ENCODE assay signal across 9 cellular contexts in genomic region chr18:22346342-22346967, GRCh38.
DNase-seq lines count a peak whose midpoint lies in the region; ATAC-seq and TF ChIP-seq lines count a peak whose summit lies in the region.
"Had no signal": no experiment of that assay in that cellular context is flagged by ENCODE, and none has a peak within 500 bp of the region (broad histone marks: within the 10 kb centered on the region; RNA-seq: fewer than 3 reads in every experiment).

No MANE protein-coding gene starts in this region.

- POLR2A ChIA-PET in activated CD4-positive, alpha-beta memory T cell treated with anti-CD3 and anti-CD28 coated beads, Interleukin-2, amount 10 ng/mL, durations not matched to agents 7 days and 5 days (lab: Charles Lee): no interaction called here

- peaks cover 38% of the 10 kb centered on the region for H3K27me3 Mint-ChIP-seq in activated CD4-positive, alpha-beta memory T cell treated with anti-CD3 and anti-CD28 coated beads, Interleukin-2, amount 10 ng/mL, durations not matched to agents 7 days and 5 days

- H3K9me3 Mint-ChIP-seq in activated CD4-positive, alpha-beta memory T cell treated with anti-CD3 and anti-CD28 coated beads, Interleukin-2, amount 10 ng/mL, durations not matched to agents 7 days and 5 days: no peaks in the 10 kb centered on the region

- peaks cover 11 to 50% (median 25%) of the 10 kb centered on the region in 3 donors for H3K27me3 ChIP-seq in psoas muscle (ENCODE audit: insufficient read depth in 3 of 3, low read length in 2 of 3)

- CTCF ChIA-PET in activated CD4-positive, alpha-beta memory T cell treated with anti-CD3 and anti-CD28 coated beads, Interleukin-2, amount 10 ng/mL, durations not matched to agents 7 days and 5 days (lab: Charles Lee): no interaction called here

- H3K4me1 ChIP-seq in psoas muscle: peaks cover 7% of the 10 kb centered on the region

- intact Hi-C loops in left cardiac atrium (cut with DNase I): loop anchor here (2.0 to 5.0 kb wide), 5 partner anchors 68 to 211 kb away; no protein-coding TSS in a partner anchor
- intact Hi-C loops in psoas muscle (cut with DNase I): no loop called here

- 17 to 33% (median 28%) methylated on average over 2 of the region's 2 CpGs for WGBS in psoas muscle, 3 donors

- H3K36me3 Mint-ChIP-seq in activated CD4-positive, alpha-beta memory T cell treated with anti-CD3 and anti-CD28 coated beads, Interleukin-2, amount 10 ng/mL, durations not matched to agents 7 days and 5 days (ENCODE audit: low read depth): peaks cover 2% of the 10 kb centered on the region

- no peaks in the 10 kb centered on the region for H3K36me3 ChIP-seq in psoas muscle (ENCODE audit: insufficient read depth in 1 of 2, low read depth in 1 of 2)

- no peak overlapping the region for H3K4me3 Mint-ChIP-seq in activated CD4-positive, alpha-beta memory T cell treated with anti-CD3 and anti-CD28 coated beads, Interleukin-2, amount 10 ng/mL, durations not matched to agents 7 days and 5 days

- TF ChIP-seq CTCF in psoas muscle (IDR thresholded peaks at IDR 0.05): no peak

- H3K4me3 ChIP-seq in psoas muscle: no peak overlapping the region

- H3K27ac Mint-ChIP-seq in activated CD4-positive, alpha-beta memory T cell treated with anti-CD3 and anti-CD28 coated beads, Interleukin-2, amount 10 ng/mL, durations not matched to agents 7 days and 5 days: peak overlapping the region; percentile 5

- H3K9me3 ChIP-seq in psoas muscle: no peaks in the 10 kb centered on the region

- H3K27ac ChIP-seq in psoas muscle: peak overlapping the region; percentile 28

- peak; percentile 63 for DNase-seq in H4 (ENCODE audit: low spot score)
- DNase-seq in activated CD4-positive, alpha-beta memory T cell treated with anti-CD3 and anti-CD28 coated beads, Interleukin-2, amount 10 ng/mL, durations not matched to agents 7 days and 5 days: no peak
- DNase-seq in left cardiac atrium: peak; percentile 87
- DNase-seq in psoas muscle: peak; percentile 39 to 50
- DNase-seq in DMS79 treated with DMSO at 0.1 percent for 48 hours (lab: John Stamatoyannopoulos, UW): no peak
- DNase-seq in cerebellar cortex (ENCODE audit: low spot score): no peak
- no peak for DNase-seq in activated effector memory CD4-positive, alpha-beta T cell treated with anti-CD3 and anti-CD28 coated beads, Interleukin-2, amount 50 U/mL, for 16 hours
- DNase-seq: NCI-H446 treated with DMSO at 0.1 percent for 48 hours had no signal

- ATAC-seq in left cardiac atrium (peak in 1 of 2 donors; percentile 12), psoas muscle (peak in 2 of 4 donors; percentile 29 to 38), GM18861 (IDR thresholded peaks at IDR 0.05; ENCODE audit: unreplicated experiment) (no peak)

- H3K4me1 Mint-ChIP-seq in activated CD4-positive, alpha-beta memory T cell treated with anti-CD3 and anti-CD28 coated beads, Interleukin-2, amount 10 ng/mL, durations not matched to agents 7 days and 5 days: peaks cover 28% of the 10 kb centered on the region

Comparison
In these comparisons a context has a peak if more than half of its experiments do, and no peak if none do; other contexts are left out.
1. DNase-seq: peak in H4 (single experiment), left cardiac atrium (single experiment) and psoas muscle (2 of 2); none in activated CD4-positive, alpha-beta memory T cell treated with anti-CD3 and anti-CD28 coated beads, Interleukin-2, amount 10 ng/mL, durations not matched to agents 7 days and 5 days (single experiment), DMS79 treated with DMSO at 0.1 percent for 48 hours (single experiment), cerebellar cortex (single experiment) and activated effector memory CD4-positive, alpha-beta T cell treated with anti-CD3 and anti-CD28 coated beads, Interleukin-2, amount 50 U/mL, for 16 hours (single experiment).
2. intact Hi-C loops: an anchor here in left cardiac atrium (2.0 to 5.0 kb wide); none called in psoas muscle.